18 cellular contexts compared by ENCODE assay signal in genomic region chr2:105912081-105912480, GRCh38.
DNase-seq lines count a peak whose midpoint lies in the region; ATAC-seq and TF ChIP-seq lines count a peak whose summit lies in the region.
"Had no signal": no experiment of that assay in that cellular context is flagged by ENCODE, and none has a peak within 500 bp of the region (broad histone marks: within the 10 kb centered on the region; RNA-seq: fewer than 3 reads in every experiment).

No MANE protein-coding gene starts in this region.

- peak overlapping the region; percentile 14 for H3K27ac Mint-ChIP-seq in activated naive CD4-positive, alpha-beta T cell treated with anti-CD3 and anti-CD28 coated beads for 36 hours
- H3K27ac Mint-ChIP-seq in activated T-helper 2 cell treated with anti-CD3 and anti-CD28 coated beads, Interferon-gamma antibody, Interleukin-2, Interleukin-4, amounts not matched to agents 10 μg/mL and 5 μg/mL and 100 μg/mL, durations not matched to agents 14 hours and 24 hours and 36 hours = peak overlapping the region; percentile 58
- H3K27ac Mint-ChIP-seq: immature natural killer cell, T-helper 17 cell, WTC11 had no signal

- H3K36me3 ChIP-seq in gastrocnemius medialis = no peaks in the 10 kb centered on the region
- H3K36me3 ChIP-seq: cardiac muscle cell, esophagus muscularis mucosa, sigmoid colon had no signal

- TF ChIP-seq POLR2A in gastrocnemius medialis (IDR thresholded peaks at IDR 0.05) = no peak

- H3K4me1 Mint-ChIP-seq in activated naive CD4-positive, alpha-beta T cell treated with anti-CD3 and anti-CD28 coated beads for 36 hours (ENCODE audit: low read depth) = peaks cover 13% of the 10 kb centered on the region
- H3K4me1 Mint-ChIP-seq in activated T-helper 2 cell treated with anti-CD3 and anti-CD28 coated beads, Interferon-gamma antibody, Interleukin-2, Interleukin-4, amounts not matched to agents 10 μg/mL and 5 μg/mL and 100 μg/mL, durations not matched to agents 14 hours and 24 hours and 36 hours (ENCODE audit: low read depth) = peaks cover 17% of the 10 kb centered on the region
- H3K4me1 Mint-ChIP-seq: immature natural killer cell had no signal

- no peaks in the 10 kb centered on the region for H3K27me3 ChIP-seq in gastrocnemius medialis
- H3K27me3 ChIP-seq: cardiac muscle cell, esophagus muscularis mucosa, sigmoid colon had no signal

- H3K9me3 ChIP-seq in gastrocnemius medialis = peaks cover 0 to 15% (median 0%) of the 10 kb centered on the region in 3 donors

- peak overlapping the region in 2 of 4 donors; percentile 86 to 91 for H3K27ac ChIP-seq in gastrocnemius medialis
- H3K27ac ChIP-seq: cardiac muscle cell, esophagus muscularis mucosa, GM23248, sigmoid colon had no signal

- CTCF ChIA-PET in activated naive CD4-positive, alpha-beta T cell treated with anti-CD3 and anti-CD28 coated beads for 36 hours (lab: Charles Lee) = interaction anchor here (1.0 to 1.8 kb wide), 3 partner anchors 17 to 172 kb away, joined by 3 to 5 read pairs (median 3); no protein-coding TSS in a partner anchor

- no peak overlapping the region for H3K4me3 Mint-ChIP-seq in activated naive CD4-positive, alpha-beta T cell treated with anti-CD3 and anti-CD28 coated beads for 36 hours
- no peak overlapping the region for H3K4me3 Mint-ChIP-seq in activated T-helper 2 cell treated with anti-CD3 and anti-CD28 coated beads, Interferon-gamma antibody, Interleukin-2, Interleukin-4, amounts not matched to agents 10 μg/mL and 5 μg/mL and 100 μg/mL, durations not matched to agents 14 hours and 24 hours and 36 hours (ENCODE audit: low read depth)
- H3K4me3 Mint-ChIP-seq: immature natural killer cell, T-helper 17 cell, WTC11 had no signal

- in situ Hi-C loops in gastrocnemius medialis (cut with MboI; ENCODE audit: low sequenced_read_pairs in 4 of 4) = no loop called here

- DNase-seq in activated naive CD4-positive, alpha-beta T cell treated with anti-CD3 and anti-CD28 coated beads for 36 hours = no peak
- no peak for DNase-seq in activated naive CD4-positive, alpha-beta T cell (lab: John Stamatoyannopoulos, UW)
- DNase-seq in MV-4-11 (lab: John Stamatoyannopoulos, UW) (peak; percentile 56), gastrocnemius medialis (no peak), germinal center (ENCODE audit: low spot score) (no peak), NCI-H526 (lab: John Stamatoyannopoulos, UW) (no peak)
- no peak for DNase-seq in activated T-helper 2 cell treated with anti-CD3 and anti-CD28 coated beads, Interferon-gamma antibody, Interleukin-2, Interleukin-4, amounts not matched to agents 10 μg/mL and 5 μg/mL and 100 μg/mL, durations not matched to agents 14 hours and 24 hours and 36 hours (ENCODE audit: low spot score)
- DNase-seq in stimulated activated naive CD8-positive, alpha-beta T cell treated with anti-CD3 and anti-CD28 coated beads, Interleukin-15, Interleukin-2, amounts not matched to agents 100 U/mL and 50 U/mL, for 24 hours = no peak
- DNase-seq: DMS79 treated with DMSO at 0.1 percent for 48 hours, GM23248, head of caudate nucleus, immature natural killer cell, nucleus accumbens, sigmoid colon, T-helper 17 cell had no signal

- no peak overlapping the region for H3K4me3 ChIP-seq in gastrocnemius medialis
- H3K4me3 ChIP-seq: cardiac muscle cell, esophagus muscularis mucosa, GM23248, sigmoid colon had no signal

- intact Hi-C loops in activated naive CD4-positive, alpha-beta T cell treated with anti-CD3 and anti-CD28 coated beads for 36 hours (cut with micrococcal nuclease) = no loop called here
- intact Hi-C loops in activated T-helper 2 cell treated with anti-CD3 and anti-CD28 coated beads, Interferon-gamma antibody, Interleukin-2, Interleukin-4, amounts not matched to agents 10 μg/mL and 5 μg/mL and 100 μg/mL, durations not matched to agents 14 hours and 24 hours and 36 hours (cut with micrococcal nuclease) = loop anchor here (10.0 kb wide), 1 partner anchor 183 kb away; no protein-coding TSS in a partner anchor
- intact Hi-C loops in gastrocnemius medialis (cut with DNase I; ENCODE audit: low total_unique reads) = loop anchor here (5.0 kb wide), 1 partner anchor 125 kb away; no protein-coding TSS in a partner anchor

- peaks cover 13% of the 10 kb centered on the region for H3K9me3 Mint-ChIP-seq in activated naive CD4-positive, alpha-beta T cell treated with anti-CD3 and anti-CD28 coated beads for 36 hours
- peaks cover 11% of the 10 kb centered on the region for H3K9me3 Mint-ChIP-seq in activated T-helper 2 cell treated with anti-CD3 and anti-CD28 coated beads, Interferon-gamma antibody, Interleukin-2, Interleukin-4, amounts not matched to agents 10 μg/mL and 5 μg/mL and 100 μg/mL, durations not matched to agents 14 hours and 24 hours and 36 hours

- no peaks in the 10 kb centered on the region for H3K27me3 Mint-ChIP-seq in activated naive CD4-positive, alpha-beta T cell treated with anti-CD3 and anti-CD28 coated beads for 36 hours (ENCODE audit: low read depth)
- H3K27me3 Mint-ChIP-seq in activated T-helper 2 cell treated with anti-CD3 and anti-CD28 coated beads, Interferon-gamma antibody, Interleukin-2, Interleukin-4, amounts not matched to agents 10 μg/mL and 5 μg/mL and 100 μg/mL, durations not matched to agents 14 hours and 24 hours and 36 hours (ENCODE audit: low read depth) = no peaks in the 10 kb centered on the region
- H3K27me3 Mint-ChIP-seq: T-helper 17 cell had no signal

- peaks cover 35 to 37% of the 10 kb centered on the region in 2 donors for H3K4me1 ChIP-seq in gastrocnemius medialis

- ATAC-seq in stimulated activated naive CD8-positive, alpha-beta T cell treated with anti-CD3 and anti-CD28 coated beads, Interleukin-15, Interleukin-2, amounts not matched to agents 100 U/mL and 50 U/mL, for 24 hours = peak; percentile 86
- ATAC-seq in gastrocnemius medialis = no peak
- ATAC-seq: T-helper 17 cell, WTC11 had no signal

- no peaks in the 10 kb centered on the region for H3K36me3 Mint-ChIP-seq in activated naive CD4-positive, alpha-beta T cell treated with anti-CD3 and anti-CD28 coated beads for 36 hours (ENCODE audit: low read depth)
- no peaks in the 10 kb centered on the region for H3K36me3 Mint-ChIP-seq in activated T-helper 2 cell treated with anti-CD3 and anti-CD28 coated beads, Interferon-gamma antibody, Interleukin-2, Interleukin-4, amounts not matched to agents 10 μg/mL and 5 μg/mL and 100 μg/mL, durations not matched to agents 14 hours and 24 hours and 36 hours (ENCODE audit: low read depth)
- H3K36me3 Mint-ChIP-seq: WTC11 had no signal

- TF ChIP-seq CTCF in gastrocnemius medialis (IDR thresholded peaks at IDR 0.05 in 4 of 5, conservative IDR thresholded peaks at IDR 0.05 in 1 of 5) = no peak
